ENCODE assay signal across 1 cellular context in genomic region chr12:2804390-2805145, GRCh38.
TF ChIP-seq lines count a peak whose summit lies in the region.

No MANE protein-coding gene starts in this region.

TF ChIP-seq in Ishikawa, 13 proteins besides CTCF, POLR2A, EP300 and RAD21:
- TF ChIP-seq REST (IDR thresholded peaks at IDR 0.05; ENCODE audit: low read depth) (no peak), NFIC (IDR thresholded peaks at IDR 0.05) (peak; percentile 68)
